ENCODE assay signal across 25 cellular contexts in genomic region chr6:44731485-44732095, GRCh38.
DNase-seq lines count a peak whose midpoint lies in the region; ATAC-seq and TF ChIP-seq lines count a peak whose summit lies in the region.
"Had no signal": no experiment of that assay in that cellular context is flagged by ENCODE, and none has a peak within 500 bp of the region (broad histone marks: within the 10 kb centered on the region; RNA-seq: fewer than 3 reads in every experiment).

No MANE protein-coding gene starts in this region.

- no peak overlapping the region for H3K4me3 Mint-ChIP-seq in stimulated activated memory B cell treated with anti-CD40 and anti-IgM and Interleukin-4, amounts not matched to agents 10 μg/mL and 1 μg/mL and 100 μg/mL, for 72 hours
- H3K4me3 Mint-ChIP-seq: activated B cell treated with CpG ODN at 0.5 μM for 24 hours; activated naive CD8-positive, alpha-beta T cell treated with anti-CD3 and anti-CD28 coated beads for 36 hours; B cell; memory B cell; naive B cell had no signal

- no peak overlapping the region for H3K27ac Mint-ChIP-seq in stimulated activated memory B cell treated with anti-CD40 and anti-IgM and Interleukin-4, amounts not matched to agents 10 μg/mL and 1 μg/mL and 100 μg/mL, for 72 hours
- H3K27ac Mint-ChIP-seq: activated B cell treated with CpG ODN at 0.5 μM for 24 hours; activated naive CD8-positive, alpha-beta T cell treated with anti-CD3 and anti-CD28 coated beads for 36 hours; B cell; memory B cell had no signal

- H3K27me3 Mint-ChIP-seq in stimulated activated memory B cell treated with anti-CD40 and anti-IgM and Interleukin-4, amounts not matched to agents 10 μg/mL and 1 μg/mL and 100 μg/mL, for 72 hours: peaks cover under 1% of the 10 kb centered on the region
- H3K27me3 Mint-ChIP-seq: activated naive CD8-positive, alpha-beta T cell treated with anti-CD3 and anti-CD28 coated beads for 36 hours; naive B cell had no signal

- no peak for TF ChIP-seq CTCF in 22Rv1 (IDR thresholded peaks at IDR 0.05)

- H3K9ac ChIP-seq in Karpas-422 (ENCODE audit: low read length): no peak overlapping the region
- H3K9ac ChIP-seq: KMS-11 had no signal

- no peaks in the 10 kb centered on the region for H3K36me3 Mint-ChIP-seq in stimulated activated memory B cell treated with anti-CD40 and anti-IgM and Interleukin-4, amounts not matched to agents 10 μg/mL and 1 μg/mL and 100 μg/mL, for 72 hours
- H3K36me3 Mint-ChIP-seq: activated naive CD8-positive, alpha-beta T cell treated with anti-CD3 and anti-CD28 coated beads for 36 hours; memory B cell; naive B cell had no signal

- no peak overlapping the region for H3K4me3 ChIP-seq in Karpas-422 (ENCODE audit: low read length)
- H3K4me3 ChIP-seq: A549, ascending aorta, stomach, tibial nerve had no signal

- peaks cover 11% of the 10 kb centered on the region for H3K4me1 Mint-ChIP-seq in stimulated activated memory B cell treated with anti-CD40 and anti-IgM and Interleukin-4, amounts not matched to agents 10 μg/mL and 1 μg/mL and 100 μg/mL, for 72 hours
- H3K4me1 Mint-ChIP-seq: activated B cell treated with CpG ODN at 0.5 μM for 24 hours, B cell, naive B cell had no signal

- H3K4me2 ChIP-seq in Karpas-422 (ENCODE audit: low read depth, low read length, poor library complexity, severe bottlenecking): no peak overlapping the region
- H3K4me2 ChIP-seq: A549, KMS-11 had no signal

- no peaks in the 10 kb centered on the region for H3K4me1 ChIP-seq in Karpas-422 (ENCODE audit: low read length)
- H3K4me1 ChIP-seq: A549, ascending aorta, stomach had no signal

- peak overlapping the region; percentile 90 for H3K27ac ChIP-seq in 22Rv1
- H3K27ac ChIP-seq in Karpas-422 (ENCODE audit: low read length): no peak overlapping the region
- H3K27ac ChIP-seq: A549, ascending aorta, KMS-11, stomach, tibial nerve had no signal

- no peaks in the 10 kb centered on the region for H3K27me3 ChIP-seq in Karpas-422 (ENCODE audit: low read length)
- H3K27me3 ChIP-seq: ascending aorta, stomach, tibial nerve had no signal

- H3K79me2 ChIP-seq in Karpas-422 (ENCODE audit: low read length): no peaks in the 10 kb centered on the region

- H4K20me1 ChIP-seq in Karpas-422 (ENCODE audit: insufficient read depth, low read depth, low read length): no peaks in the 10 kb centered on the region

- H3K9me3 Mint-ChIP-seq in stimulated activated memory B cell treated with anti-CD40 and anti-IgM and Interleukin-4, amounts not matched to agents 10 μg/mL and 1 μg/mL and 100 μg/mL, for 72 hours: no peaks in the 10 kb centered on the region
- H3K9me3 Mint-ChIP-seq: activated B cell treated with CpG ODN at 0.5 μM for 24 hours; activated naive CD8-positive, alpha-beta T cell treated with anti-CD3 and anti-CD28 coated beads for 36 hours; memory B cell; naive B cell had no signal

- no peaks in the 10 kb centered on the region for H3K9me3 ChIP-seq in Karpas-422 (ENCODE audit: low read length)
- H3K9me3 ChIP-seq: A549, ascending aorta, stomach, tibial nerve had no signal

- ATAC-seq in GM21825 (IDR thresholded peaks at IDR 0.05; ENCODE audit: unreplicated experiment): no peak
- ATAC-seq in stimulated activated memory B cell treated with anti-CD40 and anti-IgM and Interleukin-4, amounts not matched to agents 10 μg/mL and 1 μg/mL and 100 μg/mL, for 72 hours: no peak
- ATAC-seq: right cardiac atrium had no signal

- no peak overlapping the region for H2AFZ ChIP-seq in Karpas-422 (ENCODE audit: low read length)

- no peaks in the 10 kb centered on the region for H3K9me2 ChIP-seq in Karpas-422 (replicated peaks; ENCODE audit: insufficient read depth, low read length)

- no peaks in the 10 kb centered on the region for H3K36me3 ChIP-seq in Karpas-422 (ENCODE audit: insufficient read depth, low read length)
- H3K36me3 ChIP-seq: ascending aorta, stomach, tibial nerve had no signal

- DNase-seq in Karpas-422: peak; percentile 22
- peak; percentile 32 for DNase-seq in astrocyte of the hippocampus (ENCODE audit: low read depth, low spot score)
- DNase-seq in myocyte (ENCODE audit: low read depth): peak; percentile 95
- no peak for DNase-seq in GM19238 (ENCODE audit: insufficient read length, low spot score)
- DNase-seq in MV-4-11 (lab: John Stamatoyannopoulos, UW): no peak
- DNase-seq: activated B cell treated with CpG ODN at 0.5 μM for 24 hours; activated CD4-positive, alpha-beta T cell treated with anti-CD3 and anti-CD28 coated beads, Interleukin-2, amount 50 U/mL, for 4 hours; activated naive CD8-positive, alpha-beta T cell treated with anti-CD3 and anti-CD28 coated beads for 36 hours; left colon; naive B cell; NCI-H1048; NCI-H187 treated with DMSO at 0.1 percent for 48 hours; NCI-H774; nucleus accumbens; right cardiac atrium; stomach had no signal

Comparison
In these comparisons a context has a peak if more than half of its experiments do, and no peak if none do; other contexts are left out.
1. DNase-seq: peak in Karpas-422 (single experiment), astrocyte of the hippocampus (single experiment) and myocyte (single experiment); none in GM19238 (single experiment) and MV-4-11 (single experiment).